Comparison of ENCODE assay signal across 23 cellular contexts in genomic region chr17:45276031-45276430, GRCh38. TPM values are rescaled to one million over a fixed set of nuclear protein-coding genes. Genes with fewer than 3 reads are reported as not detected.
A peak's percentile ranks its signal among the peaks of the same experiment; 100 is the strongest.
DNase-seq lines count a peak whose midpoint lies in the region; ATAC-seq, FAIRE-seq and TF ChIP-seq lines count a peak whose summit lies in the region.
"Had no signal": no experiment of that assay in that cellular context is flagged by ENCODE, and none has a peak within 500 bp of the region (broad histone marks: within the 10 kb centered on the region; RNA-seq: fewer than 3 reads in every experiment).

No MANE protein-coding gene starts in this region.

- peaks cover 13% of the 10 kb centered on the region for H3K4me1 ChIP-seq in osteoblast (ENCODE audit: insufficient read depth, low read length)

- peak; percentile 89 for FAIRE-seq in endometrium (lab: Jason Lieb, UNC)
- FAIRE-seq: G401.6, islet of Langerhans had no signal

- TF ChIP-seq CTCF in AG09319 (IDR thresholded peaks at IDR 0.05; ENCODE audit: low read depth, low read length), result no peak
- TF ChIP-seq CTCF in osteoblast (IDR thresholded peaks at IDR 0.05; ENCODE audit: extremely low read depth, low read depth, low read length), result no peak

- H3K36me3 ChIP-seq in osteoblast (ENCODE audit: insufficient read depth, low read length), result peaks cover 59% of the 10 kb centered on the region
- H3K36me3 ChIP-seq: cardiac muscle cell had no signal

- no peak overlapping the region for H3K4me3 ChIP-seq in osteoblast (ENCODE audit: insufficient read depth, low read length)
- H3K4me3 ChIP-seq: cardiac muscle cell, upper lobe of right lung had no signal

- H3K27me3 ChIP-seq in osteoblast (ENCODE audit: insufficient read depth, low read length), result no peaks in the 10 kb centered on the region
- H3K27me3 ChIP-seq: cardiac muscle cell, upper lobe of right lung had no signal

- peaks cover 43% of the 10 kb centered on the region for H4K20me1 ChIP-seq in osteoblast (ENCODE audit: insufficient read depth, low read length)

- peak; percentile 57 for DNase-seq in AG09319 (ENCODE audit: extremely low read depth, low read depth)
- DNase-seq in LHCN-M2 (ENCODE audit: low read depth), result peak; percentile 89
- peak; percentile 69 for DNase-seq in osteoblast (ENCODE audit: insufficient read length, low spot score, missing footprints)
- DNase-seq in stimulated activated naive CD4-positive, alpha-beta T cell (lab: John Stamatoyannopoulos, UW), result no peak
- DNase-seq in COLO829 (ENCODE audit: low spot score), result no peak
- DNase-seq: activated CD8-positive, alpha-beta memory T cell treated with anti-CD3 and anti-CD28 coated beads for 24 hours; activated naive CD8-positive, alpha-beta T cell treated with anti-CD3 and anti-CD28 coated beads for 36 hours; HFFc6; NCI-H1092 treated with DMSO at 0.1 percent for 48 hours; NCI-H2081 treated with DMSO at 0.1 percent for 48 hours; NCI-H526 treated with DMSO at 0.1 percent for 48 hours; stimulated activated CD4-positive, alpha-beta T cell treated with anti-CD3 and anti-CD28 coated beads, Interleukin-15, amount 100 ng/mL, for 24 hours; T1000; upper lobe of right lung had no signal

- H3K79me2 ChIP-seq in osteoblast (ENCODE audit: insufficient read depth, low read length), result no peaks in the 10 kb centered on the region

- H3K9me3 ChIP-seq in osteoblast (ENCODE audit: low read depth, low read length), result no peaks in the 10 kb centered on the region
- H3K9me3 ChIP-seq: upper lobe of right lung had no signal

- H3K27ac ChIP-seq in osteoblast (ENCODE audit: low read depth, low read length), result no peak overlapping the region
- H3K27ac ChIP-seq: cardiac muscle cell, KMS-11, upper lobe of right lung had no signal

- no peak for ATAC-seq in GM18907 (IDR thresholded peaks at IDR 0.05; ENCODE audit: unreplicated experiment)
- ATAC-seq: activated CD4-positive, CD25-positive, alpha-beta regulatory T cell treated with anti-CD3 and anti-CD28 coated beads, Interleukin-2, amount 50 U/mL, for 24 hours; esophagus mucosa; SK-N-SH treated with all-trans-retinoic acid at 6 μM for 48 hours; upper lobe of right lung had no signal

- no peak overlapping the region for H2AFZ ChIP-seq in osteoblast (ENCODE audit: low read length)

- H3K4me2 ChIP-seq in osteoblast (ENCODE audit: insufficient read depth, low read length), result no peak overlapping the region
- H3K4me2 ChIP-seq: KMS-11 had no signal

RNA-seq across cellular contexts. Expression of gene SPATA32, which starts 14.1 kb away (rescaled TPM):
- total RNA-seq in LHCN-M2 (2014; rRNA removed) (0.11 TPM in 1 of 2 replicates, not detected in the other), osteoblast (not detected in 2 replicates)
- polyA plus RNA-seq in LHCN-M2 (2012), result 0.02 TPM
- total RNA-seq: upper lobe of right lung had no signal
- polyA plus RNA-seq: cardiac muscle cell had no signal

RNA-seq across cellular contexts. Expression of gene MAP3K14, which starts 40.8 kb away (rescaled TPM):
- total RNA-seq in LHCN-M2 (2014; rRNA removed), result 5.8 and 6.2 TPM in 2 replicates
- polyA plus RNA-seq in LHCN-M2 (2012), result 7.1 TPM
- 2.7 and 3.6 TPM in 2 replicates for total RNA-seq in osteoblast

RNA-seq across cellular contexts. Expression of gene FMNL1, which starts 54.3 kb away (rescaled TPM):
- 19.8 and 29.0 TPM in 2 replicates for total RNA-seq in LHCN-M2 (2014; rRNA removed)
- 20.2 TPM for polyA plus RNA-seq in LHCN-M2 (2012)
- total RNA-seq in osteoblast, result 2.7 and 3.6 TPM in 2 replicates

Comparison
In these comparisons a context has a peak if more than half of its experiments do, and no peak if none do; other contexts are left out.
1. DNase-seq: peak in AG09319 (single experiment), LHCN-M2 (single experiment) and osteoblast (single experiment); none in stimulated activated naive CD4-positive, alpha-beta T cell (0 of 6) and COLO829 (single experiment).